ENCODE assay signal across 4 cellular contexts in the genomic region with DNA sequence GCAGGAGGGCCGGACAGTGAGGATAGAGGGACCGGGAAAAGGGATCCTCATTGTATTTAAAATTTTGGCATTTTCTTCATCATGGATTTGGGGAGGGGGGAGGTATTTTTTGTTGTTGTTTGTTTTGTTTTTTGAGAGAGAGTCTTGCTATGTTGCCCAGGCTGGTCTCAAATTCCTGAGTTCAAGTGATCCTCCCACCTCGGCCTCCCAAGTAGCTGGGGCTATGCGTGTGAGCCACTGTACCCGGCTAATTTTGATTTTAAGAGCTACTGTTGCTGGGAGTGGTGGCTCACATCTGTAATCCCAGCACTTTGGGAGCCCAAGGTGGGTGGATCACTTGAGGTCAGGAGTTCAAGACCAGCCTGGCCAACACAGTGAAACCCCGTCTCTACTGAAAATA. TPM values are rescaled to one million over a fixed set of nuclear protein-coding genes. Genes with fewer than 3 reads are reported as not detected.
"Had no signal": no experiment of that assay in that cellular context is flagged by ENCODE, and none has a peak within 500 bp of the region (broad histone marks: within the 10 kb centered on the region; RNA-seq: fewer than 3 reads in every experiment).

No MANE protein-coding gene starts in this region.

RNA-seq across cellular contexts. Expression of a gene that starts 25.5 kb away (rescaled TPM):
- total RNA-seq: T-helper 1 cell treated with Interleukin-12 subunit alpha and Interleukin-12 subunit beta and Interleukin-4 antibody, amounts not matched to agents 30 ng/mL and 1 ng/mL, for 36 hours had no signal

RNA-seq across cellular contexts. Expression of a gene that starts 47.0 kb away (rescaled TPM):
- total RNA-seq: astrocyte; heart left ventricle; Right ventricle myocardium superior; T-helper 1 cell treated with Interleukin-12 subunit alpha and Interleukin-12 subunit beta and Interleukin-4 antibody, amounts not matched to agents 30 ng/mL and 1 ng/mL, for 36 hours had no signal
